ENCODE assay signal across 8 cellular contexts in genomic region chr19:39032164-39032918, GRCh38. TPM values are rescaled to one million over a fixed set of nuclear protein-coding genes. Genes with fewer than 3 reads are reported as not detected.
A peak's percentile ranks its signal among the peaks of the same experiment; 100 is the strongest.
DNase-seq lines count a peak whose midpoint lies in the region; ATAC-seq and TF ChIP-seq lines count a peak whose summit lies in the region.

TSS of gene FBXO27 (minus strand) at chr19:39032549. CDS start at chr19:39032227, 322 bp downstream.

- H3K27ac Mint-ChIP-seq in activated naive CD4-positive, alpha-beta T cell treated with anti-CD3 and anti-CD28 coated beads, Interleukin-2, amount 50 U/mL, for 24 hours: no peak within 1 kb of the TSS

- intact Hi-C loops in cardiac septum (cut with DNase I): no loop called here

- no peak within 1 kb of the TSS for H3K4me3 ChIP-seq in NB4 (ENCODE audit: low read depth, low read length)

- peaks cover 7% of the 10 kb centered on the region for H3K4me1 Mint-ChIP-seq in activated naive CD4-positive, alpha-beta T cell treated with anti-CD3 and anti-CD28 coated beads, Interleukin-2, amount 50 U/mL, for 24 hours

- TF ChIP-seq CTCF in NB4 (IDR thresholded peaks at IDR 0.05; ENCODE audit: low read depth, low read length) (no peak), omental fat pad (IDR thresholded peaks at IDR 0.05) (no peak)

- no peaks in the 10 kb centered on the region for H3K9me3 Mint-ChIP-seq in activated naive CD4-positive, alpha-beta T cell treated with anti-CD3 and anti-CD28 coated beads, Interleukin-2, amount 50 U/mL, for 24 hours

- H3K27me3 Mint-ChIP-seq in activated naive CD4-positive, alpha-beta T cell treated with anti-CD3 and anti-CD28 coated beads, Interleukin-2, amount 50 U/mL, for 24 hours: peaks cover 2% of the 10 kb centered on the region

- H3K36me3 Mint-ChIP-seq in activated naive CD4-positive, alpha-beta T cell treated with anti-CD3 and anti-CD28 coated beads, Interleukin-2, amount 50 U/mL, for 24 hours: no peaks in the 10 kb centered on the region

- peak within 1 kb of the TSS; percentile 63 for H3K4me3 Mint-ChIP-seq in activated naive CD4-positive, alpha-beta T cell treated with anti-CD3 and anti-CD28 coated beads, Interleukin-2, amount 50 U/mL, for 24 hours

- TF ChIP-seq POLR2A in NB4 (IDR thresholded peaks at IDR 0.05; ENCODE audit: extremely low read depth, insufficient read length): no peak

- peak; percentile 17 for ATAC-seq in omental fat pad (ENCODE audit: low FRiP score)
- ATAC-seq in HG02852 (IDR thresholded peaks at IDR 0.05; ENCODE audit: unreplicated experiment): no peak
- no peak for ATAC-seq in HG02981 (IDR thresholded peaks at IDR 0.05; ENCODE audit: unreplicated experiment)

- DNase-seq in ELR (ENCODE audit: low read depth) (peak; percentile 8), NB4 (ENCODE audit: low read depth) (peak; percentile 8), cardiac septum (ENCODE audit: low spot score) (no peak), omental fat pad (ENCODE audit: low spot score) (no peak), AML-193 (lab: John Stamatoyannopoulos, UW) (no peak)

RNA-seq across cellular contexts. Expression of gene FBXO27, which starts in this region (rescaled TPM):
- total RNA-seq in cardiac septum (15.3 TPM), omental fat pad (10 to 100 TPM in 1 of 4 donors, 1 to 10 TPM in 3; 3.2 to 14.6 (median 7.6) TPM)

Comparison
In these comparisons a context has a peak if more than half of its experiments do, and no peak if none do; other contexts are left out.
1. DNase-seq: peak in ELR (single experiment) and NB4 (single experiment); none in cardiac septum (single experiment), omental fat pad (single experiment) and AML-193 (0 of 2).